8 cellular contexts compared by ENCODE assay signal in the genomic region with DNA sequence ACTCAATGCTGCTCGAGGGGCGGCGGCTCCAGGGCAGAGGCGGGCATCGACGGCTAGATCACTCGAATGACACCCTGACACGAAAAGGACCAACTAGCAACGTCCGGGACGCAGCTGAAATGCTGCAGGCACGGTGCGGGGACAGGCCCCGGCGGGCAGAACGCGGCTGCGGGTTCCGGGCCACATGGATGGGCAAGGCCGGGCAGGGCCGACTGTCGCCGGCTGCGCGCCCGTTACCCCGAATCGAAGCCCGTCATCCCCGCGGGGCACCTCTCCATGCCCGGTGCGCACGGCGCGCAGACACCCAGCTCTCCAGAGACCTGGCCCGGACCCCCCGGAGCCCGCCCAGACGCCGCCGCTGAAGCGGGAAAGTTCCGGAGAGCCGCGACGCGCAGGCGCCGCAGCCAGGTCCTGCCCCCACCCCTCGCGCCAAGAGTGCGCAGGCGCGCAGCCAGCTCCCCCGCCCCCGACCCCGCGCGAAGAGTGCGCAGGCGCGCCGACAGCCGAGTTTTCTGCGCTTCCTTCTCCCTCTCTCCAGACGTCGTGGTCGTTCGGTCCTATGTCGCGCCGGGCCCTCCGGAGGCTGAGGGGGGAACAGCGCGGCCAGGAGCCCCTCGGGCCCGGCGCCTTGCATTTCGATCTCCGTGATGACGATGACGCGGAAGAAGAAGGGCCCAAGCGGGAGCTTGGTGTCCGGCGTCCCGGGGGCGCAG. TPM values are rescaled to one million over a fixed set of nuclear protein-coding genes. Genes with fewer than 3 reads are reported as not detected.
DNase-seq lines count a peak whose midpoint lies in the region; ATAC-seq and TF ChIP-seq lines count a peak whose summit lies in the region.

A gene with protein sequence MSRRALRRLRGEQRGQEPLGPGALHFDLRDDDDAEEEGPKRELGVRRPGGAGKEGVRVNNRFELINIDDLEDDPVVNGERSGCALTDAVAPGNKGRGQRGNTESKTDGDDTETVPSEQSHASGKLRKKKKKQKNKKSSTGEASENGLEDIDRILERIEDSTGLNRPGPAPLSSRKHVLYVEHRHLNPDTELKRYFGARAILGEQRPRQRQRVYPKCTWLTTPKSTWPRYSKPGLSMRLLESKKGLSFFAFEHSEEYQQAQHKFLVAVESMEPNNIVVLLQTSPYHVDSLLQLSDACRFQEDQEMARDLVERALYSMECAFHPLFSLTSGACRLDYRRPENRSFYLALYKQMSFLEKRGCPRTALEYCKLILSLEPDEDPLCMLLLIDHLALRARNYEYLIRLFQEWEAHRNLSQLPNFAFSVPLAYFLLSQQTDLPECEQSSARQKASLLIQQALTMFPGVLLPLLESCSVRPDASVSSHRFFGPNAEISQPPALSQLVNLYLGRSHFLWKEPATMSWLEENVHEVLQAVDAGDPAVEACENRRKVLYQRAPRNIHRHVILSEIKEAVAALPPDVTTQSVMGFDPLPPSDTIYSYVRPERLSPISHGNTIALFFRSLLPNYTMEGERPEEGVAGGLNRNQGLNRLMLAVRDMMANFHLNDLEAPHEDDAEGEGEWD (plus strand): TSS at position 484 of the 713 bp plus-strand sequence. CDS start 76 bp downstream, at position 560.

- ATAC-seq in GM19328 (IDR thresholded peaks at IDR 0.05; ENCODE audit: unreplicated experiment) (peak; percentile 39), HG03521 (IDR thresholded peaks at IDR 0.05; ENCODE audit: unreplicated experiment) (peak; percentile 25)

- DNase-seq in NCI-H82 (lab: John Stamatoyannopoulos, UW), result peak; percentile 91
- peak; percentile 86 for DNase-seq in activated CD4-positive, alpha-beta memory T cell treated with anti-CD3 and anti-CD28 coated beads, Interleukin-2, amount 10 ng/mL, durations not matched to agents 7 days and 5 days
- peak; percentile 73 to 95 for DNase-seq in lower leg skin (ENCODE audit: low spot score in 2 of 2)
- DNase-seq in stimulated activated CD4-positive, alpha-beta T cell treated with anti-CD3 and anti-CD28 coated beads, Interleukin-4, amount 100 ng/mL, for 4 hours, result peak; percentile 84 to 88

- no peak for TF ChIP-seq CTCF in lower leg skin (IDR thresholded peaks at IDR 0.05)

- H3K27me3 ChIP-seq in BLaER1 (no peaks in the 10 kb centered on the region), duodenal mucosa (ENCODE audit: control insufficient read depth in 1 of 2, insufficient read depth in 2 of 2, low read length in 2 of 2) (no peaks in the 10 kb centered on the region)

- WGBS in lower leg skin, 2 donors, result 1% methylated on average over 28 to 40 of the region's 89 CpGs

- H3K27ac ChIP-seq in BLaER1 (peak within 1 kb of the TSS; percentile 98), duodenal mucosa (ENCODE audit: low read depth, low read length) (peak within 1 kb of the TSS; percentile 100)

- H3K27me3 Mint-ChIP-seq in activated CD4-positive, alpha-beta memory T cell treated with anti-CD3 and anti-CD28 coated beads, Interleukin-2, amount 10 ng/mL, durations not matched to agents 7 days and 5 days, result no peaks in the 10 kb centered on the region

- H3K4me1 Mint-ChIP-seq in activated CD4-positive, alpha-beta memory T cell treated with anti-CD3 and anti-CD28 coated beads, Interleukin-2, amount 10 ng/mL, durations not matched to agents 7 days and 5 days, result peaks cover 17% of the 10 kb centered on the region

- peak within 1 kb of the TSS; percentile 85 for H3K4me3 Mint-ChIP-seq in activated CD4-positive, alpha-beta memory T cell treated with anti-CD3 and anti-CD28 coated beads, Interleukin-2, amount 10 ng/mL, durations not matched to agents 7 days and 5 days

- peaks cover 34% of the 10 kb centered on the region for H3K36me3 Mint-ChIP-seq in activated CD4-positive, alpha-beta memory T cell treated with anti-CD3 and anti-CD28 coated beads, Interleukin-2, amount 10 ng/mL, durations not matched to agents 7 days and 5 days (ENCODE audit: low read depth)

- H3K4me2 ChIP-seq in BLaER1, result peak within 1 kb of the TSS; percentile 99

- intact Hi-C loops in lower leg skin (cut with DNase I; ENCODE audit: low total_unique reads), result no loop called here

- POLR2A ChIA-PET in activated CD4-positive, alpha-beta memory T cell treated with anti-CD3 and anti-CD28 coated beads, Interleukin-2, amount 10 ng/mL, durations not matched to agents 7 days and 5 days (lab: Charles Lee), result interaction anchor here (0.6 to 3.1 kb wide), 40 partner anchors 9 to 1061 kb away, joined by 3 to 117 read pairs (median 4); a partner anchor contains a TSS

- H3K27ac Mint-ChIP-seq in activated CD4-positive, alpha-beta memory T cell treated with anti-CD3 and anti-CD28 coated beads, Interleukin-2, amount 10 ng/mL, durations not matched to agents 7 days and 5 days, result peak within 1 kb of the TSS; percentile 98

- peak within 1 kb of the TSS; percentile 97 for H3K9ac ChIP-seq in BLaER1
- peak within 1 kb of the TSS; percentile 85 to 94 for H3K9ac ChIP-seq in duodenal mucosa (ENCODE audit: low read depth in 1 of 2, low read length in 2 of 2)

- peaks cover 70% of the 10 kb centered on the region for H3K4me1 ChIP-seq in BLaER1
- peaks cover 5 to 15% of the 10 kb centered on the region in 2 donors for H3K4me1 ChIP-seq in duodenal mucosa (ENCODE audit: control insufficient read depth in 1 of 2, insufficient read depth in 2 of 2, low read length in 2 of 2)

- H3K4me3 ChIP-seq in BLaER1 (peak within 1 kb of the TSS; percentile 81), duodenal mucosa (ENCODE audit: low read depth in 1 of 2, low read length in 2 of 2) (peak within 1 kb of the TSS; percentile 78 to 84), lower leg skin (ENCODE audit: low read depth, poor library complexity, severe bottlenecking) (peak within 1 kb of the TSS; percentile 88)

- H3K9me3 Mint-ChIP-seq in activated CD4-positive, alpha-beta memory T cell treated with anti-CD3 and anti-CD28 coated beads, Interleukin-2, amount 10 ng/mL, durations not matched to agents 7 days and 5 days, result peaks cover 8% of the 10 kb centered on the region

- H3K9me3 ChIP-seq in BLaER1 (peaks cover under 1% of the 10 kb centered on the region; the same call in 1 of the 2 replicates), duodenal mucosa (ENCODE audit: control insufficient read depth in 1 of 2, low read length in 2 of 2) (no peaks in the 10 kb centered on the region)

- peaks cover 41% of the 10 kb centered on the region for H4K20me1 ChIP-seq in BLaER1

- H3K36me3 ChIP-seq in BLaER1 (peaks cover 39% of the 10 kb centered on the region), duodenal mucosa (ENCODE audit: control insufficient read depth in 1 of 2, insufficient read depth in 2 of 2, low read length in 2 of 2) (peaks cover 4 to 13% of the 10 kb centered on the region in 2 donors)

- CTCF ChIA-PET in activated CD4-positive, alpha-beta memory T cell treated with anti-CD3 and anti-CD28 coated beads, Interleukin-2, amount 10 ng/mL, durations not matched to agents 7 days and 5 days (lab: Charles Lee), result interaction anchor here (0.6 to 5.2 kb wide), 11 partner anchors 9 to 657 kb away, joined by 3 to 38 read pairs (median 4); a partner anchor contains a TSS

- TF ChIP-seq POLR2A in lower leg skin (IDR thresholded peaks at IDR 0.05), result peak in 1 of 2 donors; percentile 40

RNA-seq across cellular contexts. Expression of the gene that starts here (rescaled TPM):
- total RNA-seq in activated CD4-positive, alpha-beta memory T cell treated with anti-CD3 and anti-CD28 coated beads, Interleukin-2, amount 10 ng/mL, durations not matched to agents 7 days and 5 days, result 100 to 1,000 TPM; 167 to 192 TPM
- 100 to 1,000 TPM; 132 to 197 (median 147) TPM for total RNA-seq in lower leg skin

Comparison
In these comparisons a context has a peak if more than half of its experiments do, and no peak if none do; other contexts are left out.
1. Peak in every context shown above with its lines: DNase-seq, ATAC-seq, H3K4me3 ChIP-seq and H3K27ac ChIP-seq.